In genomic region chr9:4197548-4197947, GRCh38 we compare ENCODE assay signal across 9 cellular contexts.
A peak's percentile ranks its signal among the peaks of the same experiment; 100 is the strongest.
DNase-seq lines count a peak whose midpoint lies in the region; ATAC-seq, FAIRE-seq and TF ChIP-seq lines count a peak whose summit lies in the region.
"Had no signal": no experiment of that assay in that cellular context is flagged by ENCODE, and none has a peak within 500 bp of the region (broad histone marks: within the 10 kb centered on the region; RNA-seq: fewer than 3 reads in every experiment).

No MANE protein-coding gene starts in this region.

- H3K27ac Mint-ChIP-seq in activated T-helper 1 cell treated with anti-CD3 and anti-CD28 coated beads, Interleukin-12 subunit alpha, Interleukin-12 subunit beta, Interleukin-2, Interleukin-4 antibody, amounts not matched to agents 30 ng/mL and 10 ng/mL and 1 ng/mL, durations not matched to agents 14 hours and 24 hours and 36 hours, result no peak overlapping the region
- H3K27ac Mint-ChIP-seq: CD4-positive, CD25-positive, alpha-beta regulatory T cell had no signal

- no peaks in the 10 kb centered on the region for H3K27me3 Mint-ChIP-seq in activated T-helper 1 cell treated with anti-CD3 and anti-CD28 coated beads, Interleukin-12 subunit alpha, Interleukin-12 subunit beta, Interleukin-2, Interleukin-4 antibody, amounts not matched to agents 30 ng/mL and 10 ng/mL and 1 ng/mL, durations not matched to agents 14 hours and 24 hours and 36 hours (ENCODE audit: insufficient read depth)
- H3K27me3 Mint-ChIP-seq: CD4-positive, CD25-positive, alpha-beta regulatory T cell had no signal

- H3K4me1 Mint-ChIP-seq in activated T-helper 1 cell treated with anti-CD3 and anti-CD28 coated beads, Interleukin-12 subunit alpha, Interleukin-12 subunit beta, Interleukin-2, Interleukin-4 antibody, amounts not matched to agents 30 ng/mL and 10 ng/mL and 1 ng/mL, durations not matched to agents 14 hours and 24 hours and 36 hours (ENCODE audit: low read depth), result no peaks in the 10 kb centered on the region
- H3K4me1 Mint-ChIP-seq: CD4-positive, CD25-positive, alpha-beta regulatory T cell had no signal

- H3K4me3 ChIP-seq in bronchial epithelial cell (ENCODE audit: low read depth, low read length), result no peak overlapping the region
- H3K4me3 ChIP-seq in osteoblast (ENCODE audit: insufficient read depth, low read length), result no peak overlapping the region

- H3K4me3 Mint-ChIP-seq in activated T-helper 1 cell treated with anti-CD3 and anti-CD28 coated beads, Interleukin-12 subunit alpha, Interleukin-12 subunit beta, Interleukin-2, Interleukin-4 antibody, amounts not matched to agents 30 ng/mL and 10 ng/mL and 1 ng/mL, durations not matched to agents 14 hours and 24 hours and 36 hours, result no peak overlapping the region
- H3K4me3 Mint-ChIP-seq: CD4-positive, CD25-positive, alpha-beta regulatory T cell had no signal

- H3K4me1 ChIP-seq in osteoblast (ENCODE audit: insufficient read depth, low read length), result no peaks in the 10 kb centered on the region

- no peaks in the 10 kb centered on the region for H3K36me3 ChIP-seq in bronchial epithelial cell (ENCODE audit: control insufficient read depth, insufficient read depth, low read length)
- no peaks in the 10 kb centered on the region for H3K36me3 ChIP-seq in osteoblast (ENCODE audit: insufficient read depth, low read length)

- H3K9me3 ChIP-seq in osteoblast (ENCODE audit: low read depth, low read length), result peaks cover 15% of the 10 kb centered on the region

- H2AFZ ChIP-seq in osteoblast (ENCODE audit: low read length), result no peak overlapping the region

- FAIRE-seq in bronchial epithelial cell (lab: Jason Lieb, UNC), result no peak

- TF ChIP-seq CTCF in LNCAP (IDR thresholded peaks at IDR 0.05) (peak; percentile 67), bronchial epithelial cell (IDR thresholded peaks at IDR 0.05; ENCODE audit: insufficient read depth, low read length, severe bottlenecking) (peak; percentile 66), osteoblast (IDR thresholded peaks at IDR 0.05; ENCODE audit: extremely low read depth, low read depth, low read length) (peak; percentile 38)

- H3K27ac ChIP-seq in osteoblast (ENCODE audit: low read depth, low read length), result no peak overlapping the region

- H3K27me3 ChIP-seq in bronchial epithelial cell (ENCODE audit: control insufficient read depth, insufficient read depth, low read length) (no peaks in the 10 kb centered on the region), osteoblast (ENCODE audit: insufficient read depth, low read length) (no peaks in the 10 kb centered on the region)

- DNase-seq in NCI-H524 (lab: John Stamatoyannopoulos, UW) (peak; percentile 26 to 37), NCI-H524 treated with DMSO at 0.1 percent for 48 hours (lab: John Stamatoyannopoulos, UW) (no peak), bronchial epithelial cell (ENCODE audit: low read depth) (peak; percentile 12), osteoblast (ENCODE audit: insufficient read length, low spot score, missing footprints) (peak; percentile 38)
- DNase-seq in activated T-helper 1 cell treated with anti-CD3 and anti-CD28 coated beads, Interleukin-12 subunit alpha, Interleukin-12 subunit beta, Interleukin-2, Interleukin-4 antibody, amounts not matched to agents 30 ng/mL and 10 ng/mL and 1 ng/mL, durations not matched to agents 14 hours and 24 hours and 36 hours (ENCODE audit: low spot score), result no peak

- ATAC-seq in activated CD4-positive, CD25-positive, alpha-beta regulatory T cell treated with anti-CD3 and anti-CD28 coated beads, Interleukin-2, amount 50 U/mL, for 24 hours, result no peak
- no peak for ATAC-seq in GM18520 (IDR thresholded peaks at IDR 0.05; ENCODE audit: unreplicated experiment)

- no peak overlapping the region for H3K4me2 ChIP-seq in osteoblast (ENCODE audit: insufficient read depth, low read length)

- H4K20me1 ChIP-seq in osteoblast (ENCODE audit: insufficient read depth, low read length), result no peaks in the 10 kb centered on the region

- intact Hi-C loops in activated T-helper 1 cell treated with anti-CD3 and anti-CD28 coated beads, Interleukin-12 subunit alpha, Interleukin-12 subunit beta, Interleukin-2, Interleukin-4 antibody, amounts not matched to agents 30 ng/mL and 10 ng/mL and 1 ng/mL, durations not matched to agents 14 hours and 24 hours and 36 hours (cut with micrococcal nuclease), result loop anchor here (10.0 kb wide), 1 partner anchor 463 kb away; no protein-coding TSS in a partner anchor

- peaks cover 34% of the 10 kb centered on the region for H3K79me2 ChIP-seq in osteoblast (ENCODE audit: insufficient read depth, low read length)

- H3K36me3 Mint-ChIP-seq in activated T-helper 1 cell treated with anti-CD3 and anti-CD28 coated beads, Interleukin-12 subunit alpha, Interleukin-12 subunit beta, Interleukin-2, Interleukin-4 antibody, amounts not matched to agents 30 ng/mL and 10 ng/mL and 1 ng/mL, durations not matched to agents 14 hours and 24 hours and 36 hours (ENCODE audit: low read depth), result no peaks in the 10 kb centered on the region

- peaks cover 52% of the 10 kb centered on the region for H3K9me3 Mint-ChIP-seq in activated T-helper 1 cell treated with anti-CD3 and anti-CD28 coated beads, Interleukin-12 subunit alpha, Interleukin-12 subunit beta, Interleukin-2, Interleukin-4 antibody, amounts not matched to agents 30 ng/mL and 10 ng/mL and 1 ng/mL, durations not matched to agents 14 hours and 24 hours and 36 hours

Comparison
In these comparisons a context has a peak if more than half of its experiments do, and no peak if none do; other contexts are left out.
1. DNase-seq: peak in NCI-H524 (2 of 2), bronchial epithelial cell (single experiment) and osteoblast (single experiment); none in NCI-H524 treated with DMSO at 0.1 percent for 48 hours (single experiment) and activated T-helper 1 cell treated with anti-CD3 and anti-CD28 coated beads, Interleukin-12 subunit alpha, Interleukin-12 subunit beta, Interleukin-2, Interleukin-4 antibody, amounts not matched to agents 30 ng/mL and 10 ng/mL and 1 ng/mL, durations not matched to agents 14 hours and 24 hours and 36 hours (single experiment).
2. Peak in every context shown above with its lines, with median percentiles within 50 percentile points of each other: CTCF ChIP-seq.